In genomic region chr13:47853236-47853635, GRCh38 we compare ENCODE assay signal across 28 cellular contexts.
DNase-seq lines count a peak whose midpoint lies in the region; ATAC-seq and TF ChIP-seq lines count a peak whose summit lies in the region.
"Had no signal": no experiment of that assay in that cellular context is flagged by ENCODE, and none has a peak within 500 bp of the region (broad histone marks: within the 10 kb centered on the region; RNA-seq: fewer than 3 reads in every experiment).

No MANE protein-coding gene starts in this region.

- POLR2A ChIA-PET in SK-N-SH (lab: Yijun Ruan, JAX), result no interaction called here

- intact Hi-C loops in mammary epithelial cell (cut with micrococcal nuclease) (no loop called here), breast epithelium (cut with DNase I; ENCODE audit: low total_unique reads) (no loop called here)

- 33% methylated on average over 1 of the region's 1 CpG for WGBS in mammary epithelial cell (ENCODE audit: low coverage, missing lambda C conversion rate)
- 30% methylated on average over 1 of the region's 1 CpG for WGBS in SK-N-SH (ENCODE audit: low lambda C conversion rate)
- 8% methylated on average over 1 of the region's 1 CpG for WGBS in smooth muscle cell (ENCODE audit: low lambda C conversion rate)

- no TSS peak for BruUV-seq in mammary epithelial cell (replicated peaks; lab: Mats Ljungman, UMichigan)

- H3K9me3 ChIP-seq in mammary epithelial cell (replicated peaks; ENCODE audit: insufficient read depth, low read length), result no peaks in the 10 kb centered on the region
- H3K9me3 ChIP-seq in breast epithelium, result no peaks in the 10 kb centered on the region
- H3K9me3 ChIP-seq in SK-N-SH, result no peaks in the 10 kb centered on the region
- no peaks in the 10 kb centered on the region for H3K9me3 ChIP-seq in smooth muscle cell (replicated peaks; ENCODE audit: low read depth)
- H3K9me3 ChIP-seq: left ventricle myocardium inferior, testis had no signal

- H3K4me2 ChIP-seq in mammary epithelial cell (ENCODE audit: insufficient read depth, low read depth, low read length) (no peak overlapping the region), SK-N-SH (peak overlapping the region; percentile 27; the same call in 1 of the 2 replicates), smooth muscle cell (peak overlapping the region; percentile 57)
- H3K4me2 ChIP-seq: neural progenitor cell, PC-9 had no signal

- TF ChIP-seq CTCF in mammary epithelial cell (conservative IDR thresholded peaks at IDR 0.05 in 1 of 2, IDR thresholded peaks at IDR 0.05 in 1 of 2; ENCODE audit: extremely low read depth in 1 of 2, insufficient read depth in 1 of 2, low read depth in 1 of 2, low read length in 2 of 2) (no peak), breast epithelium (IDR thresholded peaks at IDR 0.05) (no peak), SK-N-SH (IDR thresholded peaks at IDR 0.05) (no peak), fibroblast of villous mesenchyme (IDR thresholded peaks at IDR 0.05; ENCODE audit: insufficient read depth, low read depth, low read length) (no peak), smooth muscle cell (IDR thresholded peaks at IDR 0.05; ENCODE audit: borderline replicate concordance, insufficient read depth, poor library complexity, severe bottlenecking) (no peak)

- ATAC-seq in GM18858 (IDR thresholded peaks at IDR 0.05; ENCODE audit: unreplicated experiment) (no peak), HG03097 (IDR thresholded peaks at IDR 0.05; ENCODE audit: low FRiP score, unreplicated experiment) (no peak)
- ATAC-seq: activated CD4-positive, CD25-positive, alpha-beta regulatory T cell treated with anti-CD3 and anti-CD28 coated beads, Interleukin-2, amount 50 U/mL, for 24 hours; activated naive CD8-positive, alpha-beta T cell treated with anti-CD3 and anti-CD28 coated beads, Interleukin-2, amount 50 U/mL, for 24 hours; activated T-cell treated with anti-CD3 and anti-CD28 coated beads, Interleukin-2, amount 50 U/mL, for 72 hours; CD8-positive, alpha-beta T cell had no signal

- H2AFZ ChIP-seq in mammary epithelial cell (ENCODE audit: low read depth, low read length) (no peak overlapping the region), SK-N-SH (ENCODE audit: low read depth) (no peak overlapping the region), smooth muscle cell (ENCODE audit: low read depth) (no peak overlapping the region)
- H2AFZ ChIP-seq: neural progenitor cell, PC-9 had no signal

- H3K9ac ChIP-seq in mammary epithelial cell (ENCODE audit: insufficient read depth, low read length) (no peak overlapping the region), SK-N-SH (no peak overlapping the region), smooth muscle cell (ENCODE audit: low read depth) (no peak overlapping the region)
- H3K9ac ChIP-seq: neural progenitor cell had no signal

- dilution Hi-C loops in mammary epithelial cell (cut with HindIII; ENCODE audit: low sequenced_read_pairs), result no loop called here

- H3K79me2 ChIP-seq in mammary epithelial cell (ENCODE audit: insufficient read depth, low read length) (no peaks in the 10 kb centered on the region), SK-N-SH (ENCODE audit: insufficient read depth) (no peaks in the 10 kb centered on the region), smooth muscle cell (ENCODE audit: low read depth) (no peaks in the 10 kb centered on the region)

- in situ Hi-C loops in mammary epithelial cell (cut with MboI; ENCODE audit: low sequenced_read_pairs in 2 of 2), result no loop called here

- H3K4me3 ChIP-seq in mammary epithelial cell (replicated peaks in 1 of 3; ENCODE audit: insufficient read depth in 1 of 3, low read depth in 2 of 3, low read length in 3 of 3) (no peak overlapping the region), breast epithelium (no peak overlapping the region), SK-N-SH (ENCODE audit: low read depth in 2 of 2, low read length in 1 of 2) (no peak overlapping the region), fibroblast of villous mesenchyme (ENCODE audit: low read depth, low read length) (no peak overlapping the region), smooth muscle cell (no peak overlapping the region)
- H3K4me3 ChIP-seq: left ventricle myocardium inferior, neural progenitor cell, PC-9, spleen, testis had no signal

- CTCF ChIA-PET in mammary epithelial cell (lab: Charles Lee; ENCODE audit: low non-redundant PET) (no interaction called here), SK-N-SH (lab: Yijun Ruan, JAX) (no interaction called here)

- H3K27ac ChIP-seq in mammary epithelial cell (ENCODE audit: insufficient read depth, low read depth, low read length), result no peak overlapping the region
- H3K27ac ChIP-seq in breast epithelium, result no peak overlapping the region
- peak overlapping the region in 1 of 2 experiments; percentile 32; a peak in 1 of 4 replicates for H3K27ac ChIP-seq in SK-N-SH (ENCODE audit: low read depth in 2 of 2, low read length in 1 of 2)
- H3K27ac ChIP-seq in smooth muscle cell (ENCODE audit: low read depth), result peak overlapping the region; percentile 43
- H3K27ac ChIP-seq: 22Rv1, HL-60, left ventricle myocardium inferior, neural progenitor cell, PC-9, spleen, testis had no signal

- H3K4me1 ChIP-seq in mammary epithelial cell (ENCODE audit: insufficient read depth, low read length) (peaks cover 4% of the 10 kb centered on the region), breast epithelium (no peaks in the 10 kb centered on the region), SK-N-SH (ENCODE audit: control insufficient read depth in 1 of 2, insufficient read depth in 2 of 2, low read depth in 1 of 2, low read length in 1 of 2) (no peaks in the 10 kb centered on the region), smooth muscle cell (ENCODE audit: low read depth) (no peaks in the 10 kb centered on the region)
- H3K4me1 ChIP-seq: left ventricle myocardium inferior, neural progenitor cell, spleen, testis had no signal

- H3K27me3 ChIP-seq in mammary epithelial cell (ENCODE audit: insufficient read depth, low read length) (no peaks in the 10 kb centered on the region), breast epithelium (no peaks in the 10 kb centered on the region), SK-N-SH (ENCODE audit: insufficient read depth) (no peaks in the 10 kb centered on the region), smooth muscle cell (ENCODE audit: low read depth) (no peaks in the 10 kb centered on the region)
- H3K27me3 ChIP-seq: neural progenitor cell, spleen, testis had no signal

- TF ChIP-seq POLR2A in breast epithelium (IDR thresholded peaks at IDR 0.05), result no peak

- DNase-seq in mammary epithelial cell (peak; percentile 79), breast epithelium (ENCODE audit: low spot score in 2 of 2) (no peak), SK-N-SH (no peak), fibroblast of villous mesenchyme (ENCODE audit: low read depth) (peak; percentile 28), smooth muscle cell (lab: John Stamatoyannopoulos, UW; ENCODE audit: unreplicated experiment) (no peak), NCI-H69 (lab: John Stamatoyannopoulos, UW) (no peak)
- DNase-seq: activated CD4-positive, alpha-beta memory T cell treated with anti-CD3 and anti-CD28 coated beads for 36 hours; activated naive CD8-positive, alpha-beta T cell treated with anti-CD3 and anti-CD28 coated beads, Interleukin-2, amount 50 U/mL, for 24 hours; activated T-cell treated with anti-CD3 and anti-CD28 coated beads, Interleukin-2, amount 50 U/mL, for 72 hours; CD8-positive, alpha-beta T cell; DMS 273 treated with DMSO at 0.1 percent for 48 hours; left ventricle myocardium inferior; NCI-H1436 treated with DMSO at 0.1 percent for 48 hours; NCI-H2081 treated with DMSO at 0.1 percent for 48 hours; NCI-H2227 treated with DMSO at 0.1 percent for 48 hours; NCI-H526 treated with DMSO at 0.1 percent for 48 hours; PC-9; Right ventricle myocardium superior; spleen; stimulated activated CD8-positive, alpha-beta memory T cell treated with anti-CD3 and anti-CD28 coated beads, Interleukin-4, amount 100 ng/mL, for 48 hours; T-helper 2 cell; testis had no signal

- H3F3A ChIP-seq in SK-N-SH (replicated peaks; ENCODE audit: insufficient read depth) (no peaks in the 10 kb centered on the region), smooth muscle cell (ENCODE audit: low read depth) (no peaks in the 10 kb centered on the region)

- H3K9me2 ChIP-seq in SK-N-SH, result no peaks in the 10 kb centered on the region

- TF ChIP-seq EP300 in SK-N-SH (IDR thresholded peaks at IDR 0.05; ENCODE audit: borderline replicate concordance in 1 of 2, low read depth in 1 of 2, low read length in 1 of 2), result no peak; a peak in 1 of 4 replicates

- no peaks in the 10 kb centered on the region for H3K36me3 ChIP-seq in mammary epithelial cell (ENCODE audit: insufficient read depth, low read length)
- no peaks in the 10 kb centered on the region for H3K36me3 ChIP-seq in breast epithelium
- H3K36me3 ChIP-seq in SK-N-SH (replicated peaks in 1 of 2; ENCODE audit: control insufficient read depth in 1 of 2, insufficient read depth in 2 of 2, low read length in 1 of 2), result no peaks in the 10 kb centered on the region
- no peaks in the 10 kb centered on the region for H3K36me3 ChIP-seq in smooth muscle cell (ENCODE audit: low read depth)
- H3K36me3 ChIP-seq: left ventricle myocardium inferior, neural progenitor cell, spleen had no signal

- TF ChIP-seq RAD21 in SK-N-SH (IDR thresholded peaks at IDR 0.05; ENCODE audit: low read length), result no peak

- no peaks in the 10 kb centered on the region for H4K20me1 ChIP-seq in mammary epithelial cell (ENCODE audit: insufficient read depth, low read length)
- H4K20me1 ChIP-seq in SK-N-SH (ENCODE audit: insufficient read depth), result no peaks in the 10 kb centered on the region
- no peaks in the 10 kb centered on the region for H4K20me1 ChIP-seq in smooth muscle cell (ENCODE audit: low read depth)

TF ChIP-seq in SK-N-SH, 30 proteins besides CTCF, POLR2A, EP300 and RAD21 (continues in another document):
- TF ChIP-seq TCF12 (IDR thresholded peaks at IDR 0.05) (peak; percentile 63), PBX3 (IDR thresholded peaks at IDR 0.05) (peak; percentile 68), FOSL2 (IDR thresholded peaks at IDR 0.05; ENCODE audit: borderline replicate concordance, low read depth) (peak; percentile 48; the same call in 1 of the 2 replicates), JUND (IDR thresholded peaks at IDR 0.05) (peak; percentile 40; the same call in 1 of the 2 replicates), GABPA (IDR thresholded peaks at IDR 0.05; ENCODE audit: low read depth) (no peak), SMC3 (IDR thresholded peaks at IDR 0.05; ENCODE audit: low read depth, low read length) (no peak), EZH2phosphoT487 (IDR thresholded peaks at IDR 0.05; ENCODE audit: borderline replicate concordance, low read depth) (no peak), MXI1 (IDR thresholded peaks at IDR 0.05; ENCODE audit: low read depth, low read length) (no peak)

Comparison
In these comparisons a context has a peak if more than half of its experiments do, and no peak if none do; other contexts are left out.
1. DNase-seq: peak in mammary epithelial cell (single experiment) and fibroblast of villous mesenchyme (single experiment); none in breast epithelium (0 of 2), SK-N-SH (single experiment), smooth muscle cell (single experiment) and NCI-H69 (single experiment).